ENCODE assay signal across 22 cellular contexts in the genomic region with DNA sequence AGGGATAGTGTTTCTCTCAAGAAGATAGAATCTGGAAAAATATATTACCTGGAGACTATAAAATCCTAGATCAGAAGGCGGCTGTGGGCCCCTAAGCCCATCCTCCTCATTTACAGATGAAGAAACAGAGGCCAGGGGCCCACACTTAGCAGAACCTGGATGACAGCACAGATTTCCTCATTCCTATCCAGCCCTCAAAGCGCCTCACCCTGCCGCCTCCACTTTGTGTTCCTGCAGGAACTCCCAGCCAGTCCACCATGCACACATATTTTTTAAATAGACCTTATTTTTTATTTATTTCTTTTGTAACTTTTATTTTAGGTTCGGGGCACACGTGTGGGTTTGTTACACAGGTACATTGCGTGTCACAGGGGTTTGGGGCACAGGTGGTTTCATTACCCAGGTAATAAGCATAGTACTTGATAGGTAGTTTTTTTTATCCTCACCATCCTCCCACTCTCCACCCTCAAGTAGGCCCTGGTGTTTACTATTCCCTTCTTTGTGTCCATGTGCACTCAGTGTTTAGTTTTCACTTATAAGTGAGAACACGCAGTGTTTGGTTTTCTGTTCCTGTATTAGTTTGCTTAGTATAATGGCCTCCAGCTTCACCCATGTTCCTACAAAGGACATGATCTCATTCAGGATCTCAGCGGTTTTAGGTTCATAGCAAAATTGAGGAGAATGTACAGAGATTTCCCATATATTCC.
"Had no signal": no experiment of that assay in that cellular context is flagged by ENCODE, and none has a peak within 500 bp of the region (broad histone marks: within the 10 kb centered on the region; RNA-seq: fewer than 3 reads in every experiment).

No MANE protein-coding gene starts in this region.

- H3K27ac ChIP-seq: brain microvascular endothelial cell, cardiac muscle cell, SJSA1 had no signal

- H3K27me3 ChIP-seq: cardiac muscle cell, SJSA1 had no signal

- ATAC-seq: activated CD4-positive, CD25-positive, alpha-beta regulatory T cell treated with anti-CD3 and anti-CD28 coated beads, Interleukin-2, amount 50 U/mL, for 24 hours; activated CD8-positive, alpha-beta T cell treated with anti-CD3 and anti-CD28 coated beads for 36 hours; activated T-cell treated with anti-CD3 and anti-CD28 coated beads, Interleukin-2, amount 50 U/mL, for 72 hours; PC-3; SK-N-SH treated with all-trans-retinoic acid at 6 μM for 48 hours had no signal

- DNase-seq: activated CD4-positive, alpha-beta T cell treated with anti-CD3 and anti-CD28 coated beads for 4 hours; activated CD8-positive, alpha-beta memory T cell treated with anti-CD3 and anti-CD28 coated beads, Interleukin-2, amount 50 U/mL, for 4 hours; activated CD8-positive, alpha-beta T cell treated with anti-CD3 and anti-CD28 coated beads for 36 hours; activated gamma-delta T cell treated with Interleukin-2 at 50 U/mL for 16 hours; activated naive CD4-positive, alpha-beta T cell treated with anti-CD3 and anti-CD28 coated beads, Interleukin-2, amount 10 ng/mL, durations not matched to agents 7 days and 5 days; activated naive CD8-positive, alpha-beta T cell treated with anti-CD3 and anti-CD28 coated beads for 36 hours; activated T-cell treated with anti-CD3 and anti-CD28 coated beads, Interleukin-2, amount 50 U/mL, for 72 hours; brain microvascular endothelial cell; Kasumi-1; KBM-7; NCI-H1694 treated with DMSO at 0.1 percent for 48 hours; NCI-H2081 treated with DMSO at 0.1 percent for 48 hours; NCI-H2171; NCI-H2227 treated with DMSO at 0.1 percent for 48 hours; NCI-H524 treated with DMSO at 0.1 percent for 48 hours; PC-3; SHP77; SW 1271 had no signal

- H3K36me3 ChIP-seq: brain microvascular endothelial cell, cardiac muscle cell, SJSA1 had no signal

- H3K4me3 ChIP-seq: cardiac muscle cell, SJSA1 had no signal
